ENCODE assay signal across 22 cellular contexts in the genomic region with DNA sequence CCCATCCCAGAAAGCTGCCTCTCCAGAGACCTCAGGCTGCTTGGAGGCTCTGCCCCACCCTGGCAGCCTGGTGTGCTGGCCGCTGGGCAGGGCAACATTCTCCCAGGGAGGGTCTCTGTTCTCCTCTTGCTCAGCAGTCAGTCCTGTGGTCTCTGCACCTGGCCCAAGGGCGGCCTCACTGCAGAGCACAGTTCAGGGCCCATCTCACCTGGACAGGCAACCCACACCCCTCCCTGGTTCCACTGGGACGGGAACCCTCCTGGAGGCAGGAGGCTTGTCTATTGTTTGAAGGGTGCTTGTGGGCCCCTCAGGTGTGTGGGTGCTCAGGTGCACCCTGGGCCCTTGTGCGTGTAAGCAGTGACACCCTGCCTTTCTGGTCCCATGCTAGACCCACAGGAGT.
A peak's percentile ranks its signal among the peaks of the same experiment; 100 is the strongest.
DNase-seq lines count a peak whose midpoint lies in the region; ATAC-seq and TF ChIP-seq lines count a peak whose summit lies in the region.
"Had no signal": no experiment of that assay in that cellular context is flagged by ENCODE, and none has a peak within 500 bp of the region (broad histone marks: within the 10 kb centered on the region; RNA-seq: fewer than 3 reads in every experiment).

No MANE protein-coding gene starts in this region.

- no peak overlapping the region for H3K4me3 Mint-ChIP-seq in activated naive CD4-positive, alpha-beta T cell treated with anti-CD3 and anti-CD28 coated beads, Interleukin-2, amount 10 ng/mL, durations not matched to agents 7 days and 5 days
- H3K4me3 Mint-ChIP-seq in activated naive CD4-positive, alpha-beta T cell treated with anti-CD3 and anti-CD28 coated beads for 36 hours: no peak overlapping the region

- TF ChIP-seq RAD21 in IMR-90 (IDR thresholded peaks at IDR 0.05; ENCODE audit: low read length): no peak

- in situ Hi-C loops in IMR-90 (cut with MboI; ENCODE audit: low sequenced_read_pairs): no loop called here

- BruUV-seq in IMR-90 (replicated peaks; lab: Mats Ljungman, UMichigan): no TSS peak

- H2BK15ac ChIP-seq in IMR-90 (ENCODE audit: low read depth, low read length): no peak overlapping the region

- POLR2A ChIA-PET in IMR-90 (lab: Charles Lee; ENCODE audit: unreplicated experiment): no interaction called here

- no peak overlapping the region for H4K5ac ChIP-seq in IMR-90 (ENCODE audit: low read depth, low read length)

- no peak overlapping the region for H3K27ac Mint-ChIP-seq in activated naive CD4-positive, alpha-beta T cell treated with anti-CD3 and anti-CD28 coated beads, Interleukin-2, amount 10 ng/mL, durations not matched to agents 7 days and 5 days
- H3K27ac Mint-ChIP-seq in activated naive CD4-positive, alpha-beta T cell treated with anti-CD3 and anti-CD28 coated beads for 36 hours: no peak overlapping the region

- no peak overlapping the region for H3K4ac ChIP-seq in IMR-90 (ENCODE audit: low read depth, low read length)

- no peaks in the 10 kb centered on the region for H4K20me1 ChIP-seq in IMR-90 (ENCODE audit: insufficient read depth, low read length)
- peaks cover 3% of the 10 kb centered on the region for H4K20me1 ChIP-seq in osteoblast (ENCODE audit: insufficient read depth, low read length)

- no peak overlapping the region for H3K4me2 ChIP-seq in IMR-90 (ENCODE audit: low read depth, low read length)
- no peak overlapping the region for H3K4me2 ChIP-seq in osteoblast (ENCODE audit: insufficient read depth, low read length)

- H4K8ac ChIP-seq in IMR-90 (ENCODE audit: low read depth in 2 of 2, low read length in 2 of 2): no peak overlapping the region

- H3K9ac ChIP-seq in IMR-90 (ENCODE audit: low read depth, low read length): no peak overlapping the region

- no peaks in the 10 kb centered on the region for H3K79me2 ChIP-seq in osteoblast (ENCODE audit: insufficient read depth, low read length)

- intact Hi-C loops in activated naive CD4-positive, alpha-beta T cell treated with anti-CD3 and anti-CD28 coated beads for 36 hours (cut with micrococcal nuclease): no loop called here
- intact Hi-C loops in IMR-90 (cut with micrococcal nuclease): no loop called here
- intact Hi-C loops in upper lobe of right lung (cut with DNase I): no loop called here

- H3K79me1 ChIP-seq in IMR-90 (ENCODE audit: low read depth in 1 of 2, low read length in 2 of 2): no peaks in the 10 kb centered on the region

- H2AFZ ChIP-seq in IMR-90 (replicated peaks; ENCODE audit: low read length, poor library complexity) (peak overlapping the region; percentile 23), osteoblast (ENCODE audit: low read length) (no peak overlapping the region)

- no peaks in the 10 kb centered on the region for H3K9me1 ChIP-seq in IMR-90 (ENCODE audit: insufficient read depth, low read length)

- dilution Hi-C loops in IMR-90 (cut with HindIII; ENCODE audit: low sequenced_read_pairs, unreplicated experiment): no loop called here

- peaks cover 2% of the 10 kb centered on the region; the same call in 1 of the 2 replicates for H3K9me3 ChIP-seq in IMR-90 (ENCODE audit: control insufficient read depth, insufficient read depth, low read length)
- H3K9me3 ChIP-seq in osteoblast (ENCODE audit: low read depth, low read length): no peaks in the 10 kb centered on the region
- H3K9me3 ChIP-seq in upper lobe of right lung: no peaks in the 10 kb centered on the region
- H3K9me3 ChIP-seq: BE2C had no signal

- no peak overlapping the region for H3K14ac ChIP-seq in IMR-90 (replicated peaks; ENCODE audit: low read depth, low read length)

- WGBS in IMR-90 (ENCODE audit: extremely low coverage in 2 of 2, insufficient read length in 1 of 2), 2 experiments: 38% methylated on average over 2 of the region's 4 CpGs; no CpG with 5 or more reads in 1 of the 2 experiments

- no peak overlapping the region for H3K56ac ChIP-seq in IMR-90 (ENCODE audit: extremely low read depth, insufficient read depth, low read length)

- no peak overlapping the region for H3K27ac ChIP-seq in IMR-90 (ENCODE audit: insufficient read depth, low read length)
- no peak overlapping the region for H3K27ac ChIP-seq in osteoblast (ENCODE audit: low read depth, low read length)
- H3K27ac ChIP-seq in upper lobe of right lung: no peak overlapping the region
- H3K27ac ChIP-seq: HL-60, RWPE1 had no signal

- H3K23ac ChIP-seq in IMR-90 (ENCODE audit: low read depth, low read length): no peak overlapping the region

- TF ChIP-seq CTCF in IMR-90 (conservative IDR thresholded peaks at IDR 0.05; ENCODE audit: low read depth, low read length): no peak
- TF ChIP-seq CTCF in osteoblast (IDR thresholded peaks at IDR 0.05; ENCODE audit: extremely low read depth, low read depth, low read length): no peak
- TF ChIP-seq CTCF in upper lobe of right lung (IDR thresholded peaks at IDR 0.05): no peak

- H2AK9ac ChIP-seq in IMR-90 (replicated peaks; ENCODE audit: low read depth, low read length, poor library complexity): no peak overlapping the region

- no peaks in the 10 kb centered on the region for H3K4me1 Mint-ChIP-seq in activated naive CD4-positive, alpha-beta T cell treated with anti-CD3 and anti-CD28 coated beads, Interleukin-2, amount 10 ng/mL, durations not matched to agents 7 days and 5 days
- peaks cover 12% of the 10 kb centered on the region for H3K4me1 Mint-ChIP-seq in activated naive CD4-positive, alpha-beta T cell treated with anti-CD3 and anti-CD28 coated beads for 36 hours (ENCODE audit: low read depth)

- peak; percentile 17 for DNase-seq in activated naive CD4-positive, alpha-beta T cell treated with anti-CD3 and anti-CD28 coated beads, Interleukin-2, amount 10 ng/mL, durations not matched to agents 7 days and 5 days
- no peak for DNase-seq in activated naive CD4-positive, alpha-beta T cell treated with anti-CD3 and anti-CD28 coated beads for 36 hours
- no peak for DNase-seq in IMR-90
- DNase-seq in osteoblast (ENCODE audit: insufficient read length, low spot score, missing footprints): peak; percentile 43
- DNase-seq in upper lobe of right lung: peak; percentile 53
- DNase-seq in NCI-H345 treated with DMSO at 0.1 percent for 48 hours (lab: John Stamatoyannopoulos, UW; ENCODE audit: unreplicated experiment): no peak
- DNase-seq in NCI-H69 (lab: John Stamatoyannopoulos, UW): no peak
- DNase-seq: 8988T, ACHN, BE2C, DMS153, DND-41, H7, NCI-H1048, NCI-H1417, NCI-H1694, NCI-H2029 treated with DMSO at 0.1 percent for 48 hours, NCI-H526 treated with DMSO at 0.1 percent for 48 hours, SHP77 treated with DMSO at 0.1 percent for 48 hours had no signal

- H3K4me1 ChIP-seq in IMR-90 (ENCODE audit: control insufficient read depth, insufficient read depth, low read length) (peaks cover 6% of the 10 kb centered on the region), osteoblast (ENCODE audit: insufficient read depth, low read length) (peaks cover 7% of the 10 kb centered on the region), upper lobe of right lung (no peaks in the 10 kb centered on the region)
- H3K4me1 ChIP-seq: BE2C had no signal

- no peak overlapping the region for H2BK120ac ChIP-seq in IMR-90 (ENCODE audit: low read depth, low read length)

- ATAC-seq in IMR-90 (ENCODE audit: low read depth) (no peak), upper lobe of right lung (no peak)
- ATAC-seq: Panc1 had no signal

- H2BK20ac ChIP-seq in IMR-90 (ENCODE audit: low read depth, low read length): no peak overlapping the region

- no peak overlapping the region for H3K4me3 ChIP-seq in IMR-90 (ENCODE audit: insufficient read depth, low read depth, low read length)
- no peak overlapping the region for H3K4me3 ChIP-seq in osteoblast (ENCODE audit: insufficient read depth, low read length)
- H3K4me3 ChIP-seq in upper lobe of right lung: no peak overlapping the region

- no peaks in the 10 kb centered on the region for H3K36me3 ChIP-seq in IMR-90 (ENCODE audit: control insufficient read depth, insufficient read depth, low read length)
- no peaks in the 10 kb centered on the region for H3K36me3 ChIP-seq in osteoblast (ENCODE audit: insufficient read depth, low read length)
- H3K36me3 ChIP-seq in upper lobe of right lung: no peaks in the 10 kb centered on the region
- H3K36me3 ChIP-seq: BE2C had no signal

- no peak overlapping the region for H2BK5ac ChIP-seq in IMR-90 (ENCODE audit: low read depth, low read length, poor library complexity, severe bottlenecking)

- H3K9me3 Mint-ChIP-seq in activated naive CD4-positive, alpha-beta T cell treated with anti-CD3 and anti-CD28 coated beads, Interleukin-2, amount 10 ng/mL, durations not matched to agents 7 days and 5 days: no peaks in the 10 kb centered on the region
- peaks cover 1% of the 10 kb centered on the region for H3K9me3 Mint-ChIP-seq in activated naive CD4-positive, alpha-beta T cell treated with anti-CD3 and anti-CD28 coated beads for 36 hours

- CTCF ChIA-PET in activated naive CD4-positive, alpha-beta T cell treated with anti-CD3 and anti-CD28 coated beads, Interleukin-2, amount 10 ng/mL, durations not matched to agents 7 days and 5 days (lab: Charles Lee): no interaction called here
- CTCF ChIA-PET in activated naive CD4-positive, alpha-beta T cell treated with anti-CD3 and anti-CD28 coated beads for 36 hours (lab: Charles Lee): no interaction called here
- CTCF ChIA-PET in IMR-90 (lab: Yijun Ruan, JAX): no interaction called here

- H3K27me3 ChIP-seq in IMR-90 (ENCODE audit: control insufficient read depth, insufficient read depth, low read length) (peaks cover 18% of the 10 kb centered on the region; the same call in 1 of the 2 replicates), osteoblast (ENCODE audit: insufficient read depth, low read length) (peaks cover 19% of the 10 kb centered on the region), upper lobe of right lung (no peaks in the 10 kb centered on the region)

- TF ChIP-seq POLR2A in IMR-90 (IDR thresholded peaks at IDR 0.05; ENCODE audit: low read depth, low read length): no peak

- H3K27me3 Mint-ChIP-seq in activated naive CD4-positive, alpha-beta T cell treated with anti-CD3 and anti-CD28 coated beads, Interleukin-2, amount 10 ng/mL, durations not matched to agents 7 days and 5 days: peaks cover 21% of the 10 kb centered on the region
- H3K27me3 Mint-ChIP-seq in activated naive CD4-positive, alpha-beta T cell treated with anti-CD3 and anti-CD28 coated beads for 36 hours (ENCODE audit: low read depth): peaks cover 16% of the 10 kb centered on the region

- H3K36me3 Mint-ChIP-seq in activated naive CD4-positive, alpha-beta T cell treated with anti-CD3 and anti-CD28 coated beads, Interleukin-2, amount 10 ng/mL, durations not matched to agents 7 days and 5 days: no peaks in the 10 kb centered on the region
- H3K36me3 Mint-ChIP-seq in activated naive CD4-positive, alpha-beta T cell treated with anti-CD3 and anti-CD28 coated beads for 36 hours (ENCODE audit: low read depth): no peaks in the 10 kb centered on the region

- H2AK5ac ChIP-seq in IMR-90 (ENCODE audit: low read depth, low read length): no peak overlapping the region

- no peak overlapping the region for H3K18ac ChIP-seq in IMR-90 (ENCODE audit: low read depth, low read length)

- no peak overlapping the region for H4K91ac ChIP-seq in IMR-90 (ENCODE audit: insufficient read depth, low read depth, low read length)

Comparison
In these comparisons a context has a peak if more than half of its experiments do, and no peak if none do; other contexts are left out.
1. DNase-seq: peak in activated naive CD4-positive, alpha-beta T cell treated with anti-CD3 and anti-CD28 coated beads, Interleukin-2, amount 10 ng/mL, durations not matched to agents 7 days and 5 days (single experiment), osteoblast (single experiment) and upper lobe of right lung (single experiment); none in activated naive CD4-positive, alpha-beta T cell treated with anti-CD3 and anti-CD28 coated beads for 36 hours (single experiment), IMR-90 (single experiment), NCI-H345 treated with DMSO at 0.1 percent for 48 hours (single experiment) and NCI-H69 (single experiment).